1 cellular context compared by ENCODE assay signal in the genomic region with DNA sequence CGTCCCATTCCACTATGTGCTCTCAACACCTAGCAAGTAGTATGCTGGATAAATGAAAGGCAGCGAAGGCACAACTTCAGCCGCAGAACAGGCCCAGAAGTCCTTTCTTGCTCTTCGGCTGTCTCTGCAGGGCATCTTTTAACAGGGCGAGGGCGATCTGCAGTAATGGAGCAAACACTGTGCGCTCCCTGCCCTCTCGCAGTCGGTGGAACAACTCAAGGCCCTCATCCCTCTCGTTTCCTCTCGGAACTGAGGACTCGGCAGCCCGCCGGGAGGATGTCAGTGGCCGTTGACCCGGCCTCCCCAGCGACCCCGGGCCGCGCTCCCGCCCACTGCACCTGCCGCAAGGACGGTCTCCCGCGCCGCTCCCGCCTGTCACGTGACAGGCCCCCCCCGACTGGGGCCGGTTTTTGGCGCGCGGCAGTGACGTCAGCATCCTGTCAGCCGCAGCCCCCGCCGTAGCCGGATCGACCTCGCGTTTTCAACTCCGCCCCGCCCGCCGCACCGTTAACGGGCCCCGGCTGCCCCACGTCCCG.
TF ChIP-seq lines count a peak whose summit lies in the region.

No MANE protein-coding gene starts in this region.

TF ChIP-seq in HepG2, 621 proteins besides CTCF, POLR2A, EP300 and RAD21 (continued from another document and continues in another):
- TF ChIP-seq SRF (IDR thresholded peaks at IDR 0.05; ENCODE audit: low read depth, low read length) (0 out of 2 replicates have a peak, but pooled peaks have one; percentile 41), ZNF281 (CRISPR knock-in tag; IDR thresholded peaks at IDR 0.05; ENCODE audit: borderline replicate concordance) (no peak), CEBPG (CRISPR knock-in tag; IDR thresholded peaks at IDR 0.05) (no peak), MAZ (IDR thresholded peaks at IDR 0.05; ENCODE audit: borderline replicate concordance, low read depth, low read length) (peak; percentile 98), MAZ (CRISPR knock-in tag; IDR thresholded peaks at IDR 0.05; ENCODE audit: low read depth) (peak; percentile 98), HDAC2 (CRISPR knock-in tag; IDR thresholded peaks at IDR 0.05) (peak; percentile 81), FOSL2 (CRISPR knock-in tag; IDR thresholded peaks at IDR 0.05) (peak; percentile 66), TRIM22 (IDR thresholded peaks at IDR 0.05) (no peak), NR2F6 (IDR thresholded peaks at IDR 0.05) (no peak), NR2F6 (CRISPR knock-in tag; IDR thresholded peaks at IDR 0.05) (peak; percentile 87), KLF12 (CRISPR knock-in tag; IDR thresholded peaks at IDR 0.05; ENCODE audit: borderline replicate concordance) (0 out of 2 replicates have a peak, but pooled peaks have one; percentile 43), HNRNPUL1 (IDR thresholded peaks at IDR 0.05; ENCODE audit: low read depth, low read length) (0 out of 2 replicates have a peak, but pooled peaks have one; percentile 33), ZNF777 (CRISPR knock-in tag; IDR thresholded peaks at IDR 0.05) (no peak), ZNF460 (CRISPR knock-in tag; IDR thresholded peaks at IDR 0.05; ENCODE audit: borderline replicate concordance) (peak; percentile 27; the same call in 1 of the 2 replicates), BCLAF1 (IDR thresholded peaks at IDR 0.05) (no peak), SRSF4 (IDR thresholded peaks at IDR 0.05; ENCODE audit: low read depth, low read length, poor library complexity, severe bottlenecking) (no peak), THRA (CRISPR knock-in tag; IDR thresholded peaks at IDR 0.05; ENCODE audit: borderline replicate concordance) (peak; percentile 76), FOXC1 (CRISPR knock-in tag; IDR thresholded peaks at IDR 0.05; ENCODE audit: borderline replicate concordance) (peak; percentile 88), SPEN (CRISPR knock-in tag; IDR thresholded peaks at IDR 0.05; ENCODE audit: low read depth) (peak; percentile 97), TFDP2 (CRISPR knock-in tag; IDR thresholded peaks at IDR 0.05) (peak; percentile 97), ZNF674 (CRISPR knock-in tag; IDR thresholded peaks at IDR 0.05; ENCODE audit: low read depth) (no peak), ZNF30 (CRISPR knock-in tag; IDR thresholded peaks at IDR 0.05) (no peak), KDM5A (IDR thresholded peaks at IDR 0.05; ENCODE audit: borderline replicate concordance, low read length) (peak; percentile 80), SIX1 (CRISPR knock-in tag; IDR thresholded peaks at IDR 0.05; ENCODE audit: borderline replicate concordance) (0 out of 2 replicates have a peak, but pooled peaks have one; percentile 13), ZNF878 (CRISPR knock-in tag; IDR thresholded peaks at IDR 0.05) (peak; percentile 46; the same call in 1 of the 2 replicates), THYN1 (CRISPR knock-in tag; IDR thresholded peaks at IDR 0.05; ENCODE audit: borderline replicate concordance, low read depth) (no peak), ETV6 (CRISPR knock-in tag; conservative IDR thresholded peaks at IDR 0.05) (0 out of 2 replicates have a peak, but pooled peaks have one; percentile 19), KLF9 (CRISPR knock-in tag; IDR thresholded peaks at IDR 0.05; ENCODE audit: low read depth) (no peak; the same call in 1 of the 2 replicates), ZBTB38 (CRISPR knock-in tag; IDR thresholded peaks at IDR 0.05) (peak; percentile 87), NCOA1 (CRISPR knock-in tag; IDR thresholded peaks at IDR 0.05) (0 out of 2 replicates have a peak, but pooled peaks have one; percentile 46), ZNF605 (CRISPR knock-in tag; IDR thresholded peaks at IDR 0.05) (no peak), ZNF891 (CRISPR knock-in tag; IDR thresholded peaks at IDR 0.05) (peak; percentile 94), ZNF33A (CRISPR knock-in tag; IDR thresholded peaks at IDR 0.05; ENCODE audit: borderline replicate concordance) (no peak), KLF16 (CRISPR knock-in tag; IDR thresholded peaks at IDR 0.05) (peak in 1 of 2 experiments; percentile 83; a peak in 1 of 4 replicates), ZSCAN25 (CRISPR knock-in tag; IDR thresholded peaks at IDR 0.05) (0 out of 2 replicates have a peak, but pooled peaks have one; percentile 70), ZNF430 (CRISPR knock-in tag; IDR thresholded peaks at IDR 0.05) (no peak), ZNF660 (CRISPR knock-in tag; IDR thresholded peaks at IDR 0.05; ENCODE audit: borderline replicate concordance, low read depth) (0 out of 2 replicates have a peak, but pooled peaks have one; percentile 37), REPIN1 (CRISPR knock-in tag; IDR thresholded peaks at IDR 0.05; ENCODE audit: borderline replicate concordance, low read depth) (peak; percentile 81), SOX6 (IDR thresholded peaks at IDR 0.05) (no peak), SOX6 (CRISPR knock-in tag; IDR thresholded peaks at IDR 0.05) (peak; percentile 85), SALL2 (CRISPR knock-in tag; IDR thresholded peaks at IDR 0.05) (no peak; the same call in 1 of the 2 replicates), KDM6A (CRISPR knock-in tag; IDR thresholded peaks at IDR 0.05; ENCODE audit: low read depth) (no peak), ZNF607 (CRISPR knock-in tag; IDR thresholded peaks at IDR 0.05; ENCODE audit: borderline replicate concordance) (peak; percentile 71; the same call in 1 of the 2 replicates), FOXJ3 (CRISPR knock-in tag; IDR thresholded peaks at IDR 0.05; ENCODE audit: borderline replicate concordance) (no peak; the same call in 1 of the 2 replicates), BCL6 (CRISPR knock-in tag; IDR thresholded peaks at IDR 0.05) (peak; percentile 67), NPAS2 (CRISPR knock-in tag; IDR thresholded peaks at IDR 0.05; ENCODE audit: borderline replicate concordance) (no peak), SIN3A (IDR thresholded peaks at IDR 0.05; ENCODE audit: borderline replicate concordance, low read depth, low read length) (peak; percentile 89; the same call in 1 of the 2 replicates), HNRNPLL (IDR thresholded peaks at IDR 0.05; ENCODE audit: low read depth, low read length, poor library complexity, severe bottlenecking) (peak; percentile 54)
- TF ChIP-seq, protein P1, sequence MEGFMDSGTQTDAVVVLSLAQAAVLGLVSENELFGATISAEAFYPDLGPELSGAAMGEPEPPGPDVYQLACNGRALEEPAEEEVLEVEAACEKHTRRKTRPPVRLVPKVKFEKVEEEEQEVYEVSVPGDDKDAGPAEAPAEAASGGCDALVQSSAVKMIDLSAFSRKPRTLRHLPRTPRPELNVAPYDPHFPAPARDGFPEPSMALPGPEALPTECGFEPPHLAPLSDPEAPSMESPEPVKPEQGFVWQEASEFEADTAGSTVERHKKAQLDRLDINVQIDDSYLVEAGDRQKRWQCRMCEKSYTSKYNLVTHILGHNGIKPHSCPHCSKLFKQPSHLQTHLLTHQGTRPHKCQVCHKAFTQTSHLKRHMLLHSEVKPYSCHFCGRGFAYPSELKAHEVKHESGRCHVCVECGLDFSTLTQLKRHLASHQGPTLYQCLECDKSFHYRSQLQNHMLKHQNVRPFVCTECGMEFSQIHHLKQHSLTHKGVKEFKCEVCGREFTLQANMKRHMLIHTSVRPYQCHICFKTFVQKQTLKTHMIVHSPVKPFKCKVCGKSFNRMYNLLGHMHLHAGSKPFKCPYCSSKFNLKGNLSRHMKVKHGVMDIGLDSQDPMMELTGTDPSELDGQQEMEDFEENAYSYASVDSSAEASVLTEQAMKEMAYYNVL (CRISPR knock-in tag; IDR thresholded peaks at IDR 0.05; ENCODE audit: borderline replicate concordance): peak; percentile 86
- TF ChIP-seq, protein P2, sequence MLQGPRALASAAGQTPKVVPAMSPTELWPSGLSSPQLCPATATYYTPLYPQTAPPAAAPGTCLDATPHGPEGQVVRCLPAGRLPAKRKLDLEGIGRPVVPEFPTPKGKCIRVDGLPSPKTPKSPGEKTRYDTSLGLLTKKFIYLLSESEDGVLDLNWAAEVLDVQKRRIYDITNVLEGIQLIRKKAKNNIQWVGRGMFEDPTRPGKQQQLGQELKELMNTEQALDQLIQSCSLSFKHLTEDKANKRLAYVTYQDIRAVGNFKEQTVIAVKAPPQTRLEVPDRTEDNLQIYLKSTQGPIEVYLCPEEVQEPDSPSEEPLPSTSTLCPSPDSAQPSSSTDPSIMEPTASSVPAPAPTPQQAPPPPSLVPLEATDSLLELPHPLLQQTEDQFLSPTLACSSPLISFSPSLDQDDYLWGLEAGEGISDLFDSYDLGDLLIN (CRISPR knock-in tag; IDR thresholded peaks at IDR 0.05; ENCODE audit: borderline replicate concordance): peak; percentile 98
